ENCODE assay signal across 19 cellular contexts in genomic region chr14:33618361-33619095, GRCh38.
"Had no signal": no experiment of that assay in that cellular context is flagged by ENCODE, and none has a peak within 500 bp of the region (broad histone marks: within the 10 kb centered on the region; RNA-seq: fewer than 3 reads in every experiment).

No MANE protein-coding gene starts in this region.

- H3K4me3 ChIP-seq: coronary artery, dorsolateral prefrontal cortex, gastroesophageal sphincter, ovary, right atrium auricular region, sigmoid colon, smooth muscle cell had no signal

- H3K9me3 ChIP-seq: gastroesophageal sphincter, ovary, right atrium auricular region had no signal

- H3K27me3 ChIP-seq: dorsolateral prefrontal cortex, gastroesophageal sphincter, ovary, right atrium auricular region, sigmoid colon had no signal

- H3K4me2 ChIP-seq: smooth muscle cell had no signal

- DNase-seq: dorsolateral prefrontal cortex; effector CD8-positive, alpha-beta T cell; foreskin fibroblast; glutamatergic neuron; immature natural killer cell; mammary epithelial cell; natural killer cell; ovary; sigmoid colon; stimulated activated CD4-positive, alpha-beta T cell treated with anti-CD3 and anti-CD28 coated beads, Interleukin-2, amount 100 ng/mL, for 48 hours; stimulated activated naive CD4-positive, alpha-beta T cell treated with Interleukin-2 at 50 U/mL for 16 hours; trophoblast cell had no signal

- H3K4me3 Mint-ChIP-seq: immature natural killer cell, mesothelial cell of epicardium, natural killer cell, neural crest cell had no signal

- H3K4me1 Mint-ChIP-seq: immature natural killer cell, natural killer cell had no signal

- FAIRE-seq: endometrium had no signal

- H3K9me3 Mint-ChIP-seq: mesothelial cell of epicardium, neural crest cell had no signal

- H3K27ac Mint-ChIP-seq: immature natural killer cell, mesothelial cell of epicardium, natural killer cell had no signal

- H3K36me3 ChIP-seq: gastroesophageal sphincter, ovary, right atrium auricular region, sigmoid colon had no signal

- H3K4me1 ChIP-seq: gastroesophageal sphincter, right atrium auricular region, sigmoid colon had no signal

- H3K27ac ChIP-seq: coronary artery, dorsolateral prefrontal cortex, gastroesophageal sphincter, ovary, right atrium auricular region, sigmoid colon had no signal

- H3K36me3 Mint-ChIP-seq: mesothelial cell of epicardium, natural killer cell had no signal
